ENCODE assay signal across 11 cellular contexts in the genomic region with DNA sequence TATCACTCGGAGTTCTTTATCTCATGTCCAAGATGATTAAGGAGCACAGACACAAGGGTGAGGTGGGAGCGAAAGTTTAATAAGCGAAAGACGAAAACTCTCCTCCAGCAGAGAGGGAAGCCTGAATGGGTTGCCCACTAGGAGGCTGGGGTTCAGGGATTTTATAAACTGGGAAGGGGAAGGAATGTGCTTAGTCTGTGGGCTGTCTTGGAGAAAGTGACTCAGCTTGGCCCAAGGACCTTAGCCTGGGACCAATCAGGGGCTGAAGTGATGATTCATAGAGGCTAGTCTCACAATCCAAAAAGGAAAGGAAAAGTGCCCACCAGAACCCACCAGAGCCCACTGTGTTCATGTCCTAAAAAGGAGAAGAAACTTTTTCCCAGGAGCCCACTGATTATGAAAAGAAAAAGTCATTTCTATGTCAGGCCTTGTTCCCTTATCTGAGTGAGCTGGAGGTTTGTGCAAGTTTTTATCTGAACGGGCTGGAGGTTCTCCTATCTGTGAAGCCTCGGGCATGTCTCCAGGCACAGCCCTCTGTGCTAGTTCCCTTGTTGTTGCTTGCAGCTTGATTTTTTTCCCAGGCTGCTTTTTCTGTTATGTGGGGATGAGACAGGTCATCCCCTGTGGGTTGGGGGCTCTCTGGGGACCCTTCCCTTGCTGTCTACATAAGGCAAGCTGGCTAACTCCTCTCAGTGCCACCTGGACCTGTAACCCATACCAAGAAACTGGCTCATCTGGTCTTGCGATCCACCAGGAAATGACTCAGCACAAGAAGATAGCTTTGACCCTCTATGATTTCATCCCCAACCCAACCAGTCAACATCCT. TPM values are rescaled to one million over a fixed set of nuclear protein-coding genes. Genes with fewer than 3 reads are reported as not detected.
DNase-seq lines count a peak whose midpoint lies in the region; ATAC-seq, FAIRE-seq and TF ChIP-seq lines count a peak whose summit lies in the region.
"Had no signal": no experiment of that assay in that cellular context is flagged by ENCODE, and none has a peak within 500 bp of the region (broad histone marks: within the 10 kb centered on the region; RNA-seq: fewer than 3 reads in every experiment).

No MANE protein-coding gene starts in this region.

- 72% methylated on average over 7 of the region's 7 CpGs for WGBS in liver
- 43 to 46% methylated on average over 7 of the region's 7 CpGs for WGBS in aorta, 2 donors

- H3K27ac Mint-ChIP-seq in stimulated activated naive CD8-positive, alpha-beta T cell treated with anti-CD3 and anti-CD28 coated beads, Interleukin-15, amount 100 ng/mL, for 72 hours = no peak overlapping the region
- H3K27ac Mint-ChIP-seq: activated CD4-positive, alpha-beta T cell treated with anti-CD3 and anti-CD28 coated beads for 36 hours; CD8-positive, alpha-beta T cell had no signal

- no peak overlapping the region for H3K4me3 Mint-ChIP-seq in stimulated activated naive CD8-positive, alpha-beta T cell treated with anti-CD3 and anti-CD28 coated beads, Interleukin-15, amount 100 ng/mL, for 72 hours
- H3K4me3 Mint-ChIP-seq: activated CD4-positive, alpha-beta T cell treated with anti-CD3 and anti-CD28 coated beads for 36 hours; CD8-positive, alpha-beta T cell had no signal

- peak overlapping the region in 1 of 2 donors; percentile 20 for H3K27ac ChIP-seq in liver (ENCODE audit: low read depth in 1 of 2, low read length in 2 of 2)
- H3K27ac ChIP-seq in aorta (ENCODE audit: low read depth in 1 of 2, low read length in 2 of 2) = peak overlapping the region; percentile 51 to 67

- no peak overlapping the region for H3K9ac ChIP-seq in liver (ENCODE audit: low read depth in 1 of 2, low read length in 2 of 2)

- ATAC-seq in stimulated activated naive CD8-positive, alpha-beta T cell treated with anti-CD3 and anti-CD28 coated beads, Interleukin-15, Interleukin-2, amounts not matched to agents 100 U/mL and 50 U/mL, for 24 hours = peak; percentile 26
- no peak for ATAC-seq in stimulated activated naive CD8-positive, alpha-beta T cell treated with anti-CD3 and anti-CD28 coated beads, Interleukin-15, amount 100 ng/mL, for 72 hours
- ATAC-seq in aorta (ENCODE audit: low FRiP score) (peak; percentile 88), HG02763 (IDR thresholded peaks at IDR 0.05; ENCODE audit: unreplicated experiment) (no peak)
- ATAC-seq: activated CD4-positive, alpha-beta T cell treated with anti-CD3 and anti-CD28 coated beads for 36 hours; CD8-positive, alpha-beta T cell had no signal

- no peak overlapping the region for H3K4me3 ChIP-seq in bronchial epithelial cell (ENCODE audit: low read depth, low read length)
- H3K4me3 ChIP-seq in liver (ENCODE audit: low read depth in 1 of 3, low read length in 3 of 3) = no peak overlapping the region
- H3K4me3 ChIP-seq in aorta (ENCODE audit: low read length in 2 of 2) = no peak overlapping the region

- TF ChIP-seq CTCF in bronchial epithelial cell (IDR thresholded peaks at IDR 0.05; ENCODE audit: insufficient read depth, low read length, severe bottlenecking) (no peak), liver (IDR thresholded peaks at IDR 0.05; ENCODE audit: low read depth, low read length, missing input control) (no peak)

- no peak for DNase-seq in stimulated activated naive CD8-positive, alpha-beta T cell treated with anti-CD3 and anti-CD28 coated beads, Interleukin-15, Interleukin-2, amounts not matched to agents 100 U/mL and 50 U/mL, for 24 hours
- no peak for DNase-seq in stimulated activated naive CD8-positive, alpha-beta T cell treated with anti-CD3 and anti-CD28 coated beads, Interleukin-15, amount 100 ng/mL, for 72 hours
- DNase-seq in bronchial epithelial cell (ENCODE audit: low read depth) (peak; percentile 79), aorta (peak in 1 of 2 donors; percentile 72), NCI-H146 treated with DMSO at 0.1 percent for 48 hours (lab: John Stamatoyannopoulos, UW; ENCODE audit: unreplicated experiment) (no peak), NCI-H2196 (lab: John Stamatoyannopoulos, UW; ENCODE audit: unreplicated experiment) (no peak)
- DNase-seq: activated CD4-positive, alpha-beta T cell treated with anti-CD3 and anti-CD28 coated beads for 36 hours; CD8-positive, alpha-beta T cell; Karpas-422 had no signal

- peaks cover 19 to 20% of the 10 kb centered on the region in 2 donors for H3K9me3 Mint-ChIP-seq in stimulated activated naive CD8-positive, alpha-beta T cell treated with anti-CD3 and anti-CD28 coated beads, Interleukin-15, amount 100 ng/mL, for 72 hours

- TF ChIP-seq RAD21 in liver (IDR thresholded peaks at IDR 0.05) = no peak

- no peaks in the 10 kb centered on the region for H3K27me3 ChIP-seq in bronchial epithelial cell (ENCODE audit: control insufficient read depth, insufficient read depth, low read length)
- H3K27me3 ChIP-seq in liver (ENCODE audit: control insufficient read depth in 4 of 4, insufficient read depth in 4 of 4, low read length in 3 of 4) = no peaks in the 10 kb centered on the region
- H3K27me3 ChIP-seq in aorta (ENCODE audit: control insufficient read depth in 1 of 2, insufficient read depth in 2 of 2, low read length in 1 of 2) = no peaks in the 10 kb centered on the region

- FAIRE-seq in bronchial epithelial cell (lab: Jason Lieb, UNC) = no peak

- intact Hi-C loops in aorta (cut with DNase I) = loop anchor here (2.0 to 10.0 kb wide), 2 partner anchors 37 to 651 kb away; partner anchors contain the start of gene LGMN (in 1 of the 2)

- H3K4me1 Mint-ChIP-seq in stimulated activated naive CD8-positive, alpha-beta T cell treated with anti-CD3 and anti-CD28 coated beads, Interleukin-15, amount 100 ng/mL, for 72 hours = peaks cover 14% of the 10 kb centered on the region

- H3K27me3 Mint-ChIP-seq in stimulated activated naive CD8-positive, alpha-beta T cell treated with anti-CD3 and anti-CD28 coated beads, Interleukin-15, amount 100 ng/mL, for 72 hours = no peaks in the 10 kb centered on the region
- H3K27me3 Mint-ChIP-seq: activated CD4-positive, alpha-beta T cell treated with anti-CD3 and anti-CD28 coated beads for 36 hours had no signal

- no peaks in the 10 kb centered on the region for H3K4me1 ChIP-seq in liver (ENCODE audit: control insufficient read depth in 4 of 4, insufficient read depth in 4 of 4, low read length in 3 of 4)
- H3K4me1 ChIP-seq in aorta (ENCODE audit: control insufficient read depth in 1 of 2, insufficient read depth in 2 of 2, low read length in 2 of 2) = no peaks in the 10 kb centered on the region

- H3K9me3 ChIP-seq in liver (ENCODE audit: control insufficient read depth in 4 of 4, low read length in 3 of 4) = peaks cover 0 to 5% (median 1%) of the 10 kb centered on the region in 4 donors
- H3K9me3 ChIP-seq in aorta (ENCODE audit: control insufficient read depth, low read length) = no peaks in the 10 kb centered on the region

- no peaks in the 10 kb centered on the region for H3K36me3 ChIP-seq in bronchial epithelial cell (ENCODE audit: control insufficient read depth, insufficient read depth, low read length)
- H3K36me3 ChIP-seq in liver (ENCODE audit: control insufficient read depth in 4 of 4, insufficient read depth in 3 of 4, low read depth in 1 of 4, low read length in 3 of 4) = no peaks in the 10 kb centered on the region
- no peaks in the 10 kb centered on the region for H3K36me3 ChIP-seq in aorta (ENCODE audit: control insufficient read depth in 1 of 2, insufficient read depth in 2 of 2, low read length in 1 of 2)

TF ChIP-seq in liver, 16 proteins besides CTCF, POLR2A, EP300 and RAD21:
- TF ChIP-seq, protein P1, sequence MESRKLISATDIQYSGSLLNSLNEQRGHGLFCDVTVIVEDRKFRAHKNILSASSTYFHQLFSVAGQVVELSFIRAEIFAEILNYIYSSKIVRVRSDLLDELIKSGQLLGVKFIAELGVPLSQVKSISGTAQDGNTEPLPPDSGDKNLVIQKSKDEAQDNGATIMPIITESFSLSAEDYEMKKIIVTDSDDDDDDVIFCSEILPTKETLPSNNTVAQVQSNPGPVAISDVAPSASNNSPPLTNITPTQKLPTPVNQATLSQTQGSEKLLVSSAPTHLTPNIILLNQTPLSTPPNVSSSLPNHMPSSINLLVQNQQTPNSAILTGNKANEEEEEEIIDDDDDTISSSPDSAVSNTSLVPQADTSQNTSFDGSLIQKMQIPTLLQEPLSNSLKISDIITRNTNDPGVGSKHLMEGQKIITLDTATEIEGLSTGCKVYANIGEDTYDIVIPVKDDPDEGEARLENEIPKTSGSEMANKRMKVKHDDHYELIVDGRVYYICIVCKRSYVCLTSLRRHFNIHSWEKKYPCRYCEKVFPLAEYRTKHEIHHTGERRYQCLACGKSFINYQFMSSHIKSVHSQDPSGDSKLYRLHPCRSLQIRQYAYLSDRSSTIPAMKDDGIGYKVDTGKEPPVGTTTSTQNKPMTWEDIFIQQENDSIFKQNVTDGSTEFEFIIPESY (IDR thresholded peaks at IDR 0.05) = no peak
- peak; percentile 19 to 36 for TF ChIP-seq JUND (IDR thresholded peaks at IDR 0.05)
TF ChIP-seq in liver: peak in this region for 1.

RNA-seq across cellular contexts. Expression of gene GOLGA5, which starts 8.3 kb away (rescaled TPM):
- total RNA-seq in bronchial epithelial cell (38.3 and 41.9 TPM in 2 replicates), liver (10 to 100 TPM; 19.2 to 39.9 TPM), aorta (10 to 100 TPM; 32.7 to 33.6 TPM)
- polyA plus RNA-seq in liver (10 to 100 TPM; 24.6 to 31.9 TPM), aorta (10 to 100 TPM; 25.4 to 31.8 TPM)

RNA-seq across cellular contexts. Expression of gene LGMN, which starts 37.4 kb away (rescaled TPM):
- 34.0 and 59.3 TPM in 2 replicates for total RNA-seq in bronchial epithelial cell
- total RNA-seq in liver = 100 to 1,000 TPM in 1 of 2 donors, 10 to 100 TPM in 1; 60.2 to 192 TPM
- polyA plus RNA-seq in liver = 10 to 100 TPM; 56.2 to 64.6 TPM
- total RNA-seq in aorta = 100 to 1,000 TPM in 1 of 2 donors, 10 to 100 TPM in 1; 90.0 to 164 TPM
- polyA plus RNA-seq in aorta = 100 to 1,000 TPM in 1 of 2 donors, 10 to 100 TPM in 1; 86.0 to 106 TPM

Comparison
In these comparisons a context has a peak if more than half of its experiments do, and no peak if none do; other contexts are left out.
1. ATAC-seq: peak in stimulated activated naive CD8-positive, alpha-beta T cell treated with anti-CD3 and anti-CD28 coated beads, Interleukin-15, Interleukin-2, amounts not matched to agents 100 U/mL and 50 U/mL, for 24 hours (single experiment) and aorta (single experiment); none in stimulated activated naive CD8-positive, alpha-beta T cell treated with anti-CD3 and anti-CD28 coated beads, Interleukin-15, amount 100 ng/mL, for 72 hours (single experiment) and HG02763 (single experiment).